ENCODE assay signal across 21 cellular contexts in genomic region chr22:17806437-17806836, GRCh38.
"Had no signal": no experiment of that assay in that cellular context is flagged by ENCODE, and none has a peak within 500 bp of the region (broad histone marks: within the 10 kb centered on the region; RNA-seq: fewer than 3 reads in every experiment).

No MANE protein-coding gene starts in this region.

- H3K4me1 Mint-ChIP-seq: stimulated activated naive CD8-positive, alpha-beta T cell treated with anti-CD3 and anti-CD28 coated beads, Interleukin-15, amount 100 ng/mL, for 72 hours had no signal

- H3K4me3 ChIP-seq: heart right ventricle, spleen, suprapubic skin, tibial nerve, uterus had no signal

- H3K36me3 ChIP-seq: uterus had no signal

- H3K27me3 Mint-ChIP-seq: activated CD4-positive, alpha-beta memory T cell treated with anti-CD3 and anti-CD28 coated beads for 36 hours; activated naive CD8-positive, alpha-beta T cell treated with anti-CD3 and anti-CD28 coated beads, Interleukin-2, amount 10 ng/mL, durations not matched to agents 7 days and 5 days; memory B cell; stimulated activated naive CD8-positive, alpha-beta T cell treated with anti-CD3 and anti-CD28 coated beads, Interleukin-15, amount 100 ng/mL, for 72 hours had no signal

- H3K9me3 Mint-ChIP-seq: activated CD4-positive, alpha-beta memory T cell treated with anti-CD3 and anti-CD28 coated beads for 36 hours; activated naive CD4-positive, alpha-beta T cell treated with anti-CD3 and anti-CD28 coated beads for 36 hours; activated naive CD8-positive, alpha-beta T cell treated with anti-CD3 and anti-CD28 coated beads, Interleukin-2, amount 10 ng/mL, durations not matched to agents 7 days and 5 days; endodermal cell; memory B cell; stimulated activated naive CD8-positive, alpha-beta T cell treated with anti-CD3 and anti-CD28 coated beads, Interleukin-15, amount 100 ng/mL, for 72 hours had no signal

- DNase-seq: activated CD4-positive, alpha-beta memory T cell treated with anti-CD3 and anti-CD28 coated beads for 36 hours; activated CD4-positive, alpha-beta T cell treated with anti-CD3 and anti-CD28 coated beads for 4 hours; activated effector memory CD4-positive, alpha-beta T cell treated with Interleukin-2 at 50 U/mL for 16 hours; activated naive CD4-positive, alpha-beta T cell treated with anti-CD3 and anti-CD28 coated beads for 36 hours; activated naive CD8-positive, alpha-beta T cell treated with anti-CD3 and anti-CD28 coated beads, Interleukin-2, amount 10 ng/mL, durations not matched to agents 7 days and 5 days; activated T-cell treated with anti-CD3 and anti-CD28 coated beads, Interleukin-2, amount 50 U/mL, for 48 hours; amygdala; cortex of kidney; endodermal cell; heart right ventricle; occipital lobe; posterior cingulate gyrus; spleen; stimulated activated CD4-positive, alpha-beta T cell treated with anti-CD3 and anti-CD28 coated beads, Interleukin-4, amount 100 ng/mL, for 24 hours; stimulated activated naive CD8-positive, alpha-beta T cell treated with anti-CD3 and anti-CD28 coated beads, Interleukin-15, amount 100 ng/mL, for 72 hours; uterus had no signal

- ATAC-seq: heart right ventricle; SK-N-SH treated with all-trans-retinoic acid at 6 μM for 48 hours; stimulated activated naive CD8-positive, alpha-beta T cell treated with anti-CD3 and anti-CD28 coated beads, Interleukin-15, amount 100 ng/mL, for 72 hours had no signal

- H3K9me3 ChIP-seq: heart right ventricle, spleen, suprapubic skin, tibial nerve, uterus had no signal

- H3K27me3 ChIP-seq: heart right ventricle, spleen, suprapubic skin, tibial nerve, uterus had no signal

- H3K27ac Mint-ChIP-seq: activated CD4-positive, alpha-beta memory T cell treated with anti-CD3 and anti-CD28 coated beads for 36 hours; activated naive CD4-positive, alpha-beta T cell treated with anti-CD3 and anti-CD28 coated beads for 36 hours; activated naive CD8-positive, alpha-beta T cell treated with anti-CD3 and anti-CD28 coated beads, Interleukin-2, amount 10 ng/mL, durations not matched to agents 7 days and 5 days; endodermal cell; memory B cell had no signal

- H3K4me3 Mint-ChIP-seq: activated CD4-positive, alpha-beta memory T cell treated with anti-CD3 and anti-CD28 coated beads for 36 hours; activated naive CD4-positive, alpha-beta T cell treated with anti-CD3 and anti-CD28 coated beads for 36 hours; activated naive CD8-positive, alpha-beta T cell treated with anti-CD3 and anti-CD28 coated beads, Interleukin-2, amount 10 ng/mL, durations not matched to agents 7 days and 5 days; endodermal cell; memory B cell; stimulated activated naive CD8-positive, alpha-beta T cell treated with anti-CD3 and anti-CD28 coated beads, Interleukin-15, amount 100 ng/mL, for 72 hours had no signal

- H3K27ac ChIP-seq: epithelial cell of prostate, suprapubic skin, tibial nerve, uterus had no signal

- H3K4me1 ChIP-seq: spleen, suprapubic skin, uterus had no signal
